8 cellular contexts compared by ENCODE assay signal in the genomic region with DNA sequence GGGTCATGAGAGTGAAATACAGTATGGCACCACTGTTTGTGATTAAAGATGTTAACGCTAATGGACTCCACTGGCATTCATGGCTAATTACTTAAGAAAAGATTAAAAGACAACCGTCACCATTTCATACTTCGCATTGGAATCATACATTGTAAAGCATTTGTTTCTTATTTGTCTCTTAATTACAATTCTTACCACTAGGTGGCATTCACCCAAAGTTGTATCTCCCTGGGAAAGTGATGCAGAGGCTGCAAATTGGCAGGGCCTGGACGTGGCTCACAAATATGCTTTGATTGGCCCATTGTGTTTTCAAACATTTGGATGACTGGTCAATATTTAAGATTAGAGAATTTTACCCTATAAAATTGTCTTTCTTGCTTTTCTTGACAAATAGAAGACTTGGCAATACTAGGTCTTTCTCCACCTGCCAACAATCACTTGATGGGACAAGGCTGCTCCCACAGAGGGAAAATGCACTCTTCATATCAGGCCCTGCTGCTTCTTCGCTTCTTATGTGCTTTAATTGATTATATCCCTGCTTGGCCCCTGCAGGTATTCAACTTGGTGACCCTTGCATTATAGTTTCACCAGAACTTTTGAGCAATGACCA.
DNase-seq lines count a peak whose midpoint lies in the region; ATAC-seq, FAIRE-seq and TF ChIP-seq lines count a peak whose summit lies in the region.

No MANE protein-coding gene starts in this region.

- H3K4me3 ChIP-seq in OCI-LY3 (ENCODE audit: low read length): no peak overlapping the region
- H3K4me3 ChIP-seq in transverse colon: no peak overlapping the region

- no peaks in the 10 kb centered on the region for H3K36me3 ChIP-seq in OCI-LY3 (replicated peaks; ENCODE audit: low read depth, low read length)
- H3K36me3 ChIP-seq in transverse colon: no peaks in the 10 kb centered on the region

- H4K20me1 ChIP-seq in OCI-LY3 (ENCODE audit: insufficient read depth, low read length): no peaks in the 10 kb centered on the region

- in situ Hi-C loops in transverse colon (cut with MboI; ENCODE audit: low pct_ligation_motif_present in 1 of 4, low pct_unique_long_range_greater_than_20kb in 1 of 4, low sequenced_read_pairs in 3 of 4): loop anchor here (5.0 to 25.0 kb wide), 2 partner anchors 116 to 231 kb away; no protein-coding TSS in a partner anchor

- TF ChIP-seq EP300 in transverse colon (IDR thresholded peaks at IDR 0.05; ENCODE audit: low read depth): no peak

- H3K27me3 ChIP-seq in OCI-LY3 (ENCODE audit: low read depth, low read length) (peaks cover 30% of the 10 kb centered on the region), transverse colon (no peaks in the 10 kb centered on the region)

- no peak overlapping the region for H3K4me2 ChIP-seq in OCI-LY3 (ENCODE audit: low read length)

- H3K79me2 ChIP-seq in OCI-LY3 (ENCODE audit: low read length): no peaks in the 10 kb centered on the region

- intact Hi-C loops in transverse colon (cut with DNase I; ENCODE audit: low total_unique reads): loop anchor here (1.0 kb wide), 1 partner anchor 116 kb away; no protein-coding TSS in a partner anchor

- no peak for FAIRE-seq in HTR-8/SVneo (lab: Jason Lieb, UNC)

- peak; percentile 66 for DNase-seq in CD1c-positive myeloid dendritic cell (ENCODE audit: extremely low spot score)
- DNase-seq in HTR-8/SVneo (ENCODE audit: insufficient read length, low spot score): peak; percentile 24
- DNase-seq in central memory CD4-positive, alpha-beta T cell: peak; percentile 38
- DNase-seq in left kidney (ENCODE audit: low read depth, low spot score): peak; percentile 61
- no peak for DNase-seq in transverse colon
- DNase-seq in COLO668 (lab: John Stamatoyannopoulos, UW; ENCODE audit: unreplicated experiment): no peak

- no peak for TF ChIP-seq POLR2A in transverse colon (IDR thresholded peaks at IDR 0.05)

- 17 to 24% methylated on average over 5 of the region's 5 CpGs for WGBS in transverse colon (ENCODE audit: low coverage in 1 of 2), 2 donors

- no peak overlapping the region for H3K9ac ChIP-seq in OCI-LY3 (ENCODE audit: low read length)

- TF ChIP-seq CTCF in OCI-LY3 (IDR thresholded peaks at IDR 0.05; ENCODE audit: low read depth, low read length) (peak; percentile 60), transverse colon (IDR thresholded peaks at IDR 0.05) (peak; percentile 63 to 69 (median 64))

- H3K27ac ChIP-seq in OCI-LY3 (ENCODE audit: low read length) (no peak overlapping the region), transverse colon (no peak overlapping the region)

- H3K4me1 ChIP-seq in OCI-LY3 (ENCODE audit: low read length) (no peaks in the 10 kb centered on the region), transverse colon (no peaks in the 10 kb centered on the region)

- peak; percentile 68 for ATAC-seq in GM18511 (IDR thresholded peaks at IDR 0.05; ENCODE audit: unreplicated experiment)

- no peaks in the 10 kb centered on the region for H3K9me3 ChIP-seq in OCI-LY3 (ENCODE audit: insufficient read depth, low read length)
- H3K9me3 ChIP-seq in transverse colon: no peaks in the 10 kb centered on the region

- H2AFZ ChIP-seq in OCI-LY3 (ENCODE audit: low read depth, low read length): no peak overlapping the region

Comparison
In these comparisons a context has a peak if more than half of its experiments do, and no peak if none do; other contexts are left out.
1. DNase-seq: peak in CD1c-positive myeloid dendritic cell (single experiment), HTR-8/SVneo (single experiment), central memory CD4-positive, alpha-beta T cell (single experiment) and left kidney (single experiment); none in transverse colon (single experiment) and COLO668 (single experiment).